Comparison of ENCODE assay signal across 14 cellular contexts in genomic region chr1:173304529-173305227, GRCh38.
A peak's percentile ranks its signal among the peaks of the same experiment; 100 is the strongest.
DNase-seq lines count a peak whose midpoint lies in the region; ATAC-seq and TF ChIP-seq lines count a peak whose summit lies in the region.
"Had no signal": no experiment of that assay in that cellular context is flagged by ENCODE, and none has a peak within 500 bp of the region (broad histone marks: within the 10 kb centered on the region; RNA-seq: fewer than 3 reads in every experiment).

No MANE protein-coding gene starts in this region.

- H3K27me3 ChIP-seq in mesendoderm (ENCODE audit: insufficient read depth, low read length, poor library complexity), result no peaks in the 10 kb centered on the region

- H3K27ac ChIP-seq in HEK293 (ENCODE audit: extremely low read depth, low read depth, low read length), result no peak overlapping the region
- H3K27ac ChIP-seq in mesendoderm (ENCODE audit: low read depth, low read length), result no peak overlapping the region

- H3K4me1 Mint-ChIP-seq in stimulated activated naive B cell treated with anti-CD40 and anti-IgM and Interleukin-4, amounts not matched to agents 10 μg/mL and 1 μg/mL and 100 μg/mL, for 72 hours, result peaks cover 22 to 48% of the 10 kb centered on the region in 2 donors
- H3K4me1 Mint-ChIP-seq: CD14-positive monocyte had no signal

- no peak overlapping the region for H2BK5ac ChIP-seq in mesendoderm (ENCODE audit: low read length)

- peaks cover 12 to 15% of the 10 kb centered on the region in 2 donors for H3K9me3 Mint-ChIP-seq in stimulated activated naive B cell treated with anti-CD40 and anti-IgM and Interleukin-4, amounts not matched to agents 10 μg/mL and 1 μg/mL and 100 μg/mL, for 72 hours

- no peak overlapping the region for H4K5ac ChIP-seq in mesendoderm (ENCODE audit: low read length)

- CTCF ChIA-PET in HEK293 (lab: Yijun Ruan, JAX), result no interaction called here

- TF ChIP-seq CTCF in HEK293 (tag by site-specific recombination; IDR thresholded peaks at IDR 0.05), result no peak

- H3K27ac Mint-ChIP-seq in stimulated activated naive B cell treated with anti-CD40 and anti-IgM and Interleukin-4, amounts not matched to agents 10 μg/mL and 1 μg/mL and 100 μg/mL, for 72 hours, result peak overlapping the region; percentile 92
- H3K27ac Mint-ChIP-seq: CD14-positive monocyte; CD8-positive, alpha-beta T cell had no signal

- no peak overlapping the region for H2AK5ac ChIP-seq in mesendoderm (ENCODE audit: low read length)

- H3K18ac ChIP-seq in mesendoderm (ENCODE audit: low read length), result peak overlapping the region; percentile 19

- H2BK15ac ChIP-seq in mesendoderm (replicated peaks; ENCODE audit: low read depth), result no peak overlapping the region

- H2BK120ac ChIP-seq in mesendoderm (ENCODE audit: low read depth, low read length), result no peak overlapping the region

- POLR2A ChIA-PET in HEK293 (lab: Yijun Ruan, JAX), result no interaction called here

- H3K4me1 ChIP-seq in HEK293 (ENCODE audit: control insufficient read depth, insufficient read depth, low read length), result no peaks in the 10 kb centered on the region
- no peaks in the 10 kb centered on the region for H3K4me1 ChIP-seq in mesendoderm (ENCODE audit: control insufficient read depth, low read depth, low read length)

- peaks cover 16 to 28% of the 10 kb centered on the region in 2 donors for H3K36me3 Mint-ChIP-seq in stimulated activated naive B cell treated with anti-CD40 and anti-IgM and Interleukin-4, amounts not matched to agents 10 μg/mL and 1 μg/mL and 100 μg/mL, for 72 hours
- H3K36me3 Mint-ChIP-seq: CD14-positive monocyte; CD8-positive, alpha-beta T cell had no signal

- H3K27me3 Mint-ChIP-seq in stimulated activated naive B cell treated with anti-CD40 and anti-IgM and Interleukin-4, amounts not matched to agents 10 μg/mL and 1 μg/mL and 100 μg/mL, for 72 hours, result no peaks in the 10 kb centered on the region

- H3K4me3 ChIP-seq in HEK293 (ENCODE audit: low read depth, low read length) (no peak overlapping the region), mesendoderm (ENCODE audit: low read length) (no peak overlapping the region)

- H3K56ac ChIP-seq in mesendoderm (ENCODE audit: low read length), result no peak overlapping the region

- H3K79me2 ChIP-seq in mesendoderm (ENCODE audit: control insufficient read depth, insufficient read depth, low read length), result no peaks in the 10 kb centered on the region

- H3K79me1 ChIP-seq in mesendoderm (ENCODE audit: low read length), result no peaks in the 10 kb centered on the region

- peak; percentile 15 to 22 for ATAC-seq in stimulated activated naive B cell treated with anti-CD40 and anti-IgM and Interleukin-4, amounts not matched to agents 10 μg/mL and 1 μg/mL and 100 μg/mL, for 72 hours (replicated peaks)
- ATAC-seq: CD8-positive, alpha-beta T cell had no signal

- H3K23ac ChIP-seq in mesendoderm (ENCODE audit: low read length), result no peak overlapping the region

- no peaks in the 10 kb centered on the region for H3K9me3 ChIP-seq in HEK293 (ENCODE audit: control insufficient read depth, insufficient read depth, low read depth, low read length)

- H3K36me3 ChIP-seq in HEK293 (ENCODE audit: control insufficient read depth in 2 of 2, insufficient read depth in 1 of 2, low read length in 2 of 2) (no peaks in the 10 kb centered on the region), mesendoderm (ENCODE audit: control insufficient read depth, insufficient read depth, low read length) (no peaks in the 10 kb centered on the region)

- H3K4me3 Mint-ChIP-seq in stimulated activated naive B cell treated with anti-CD40 and anti-IgM and Interleukin-4, amounts not matched to agents 10 μg/mL and 1 μg/mL and 100 μg/mL, for 72 hours, result no peak overlapping the region
- H3K4me3 Mint-ChIP-seq: CD14-positive monocyte; CD8-positive, alpha-beta T cell had no signal

- WGBS in mesendoderm (ENCODE audit: extremely low coverage, insufficient coverage, low lambda C conversion rate), result no CpG with 5 or more reads among the region's 1 CpG

- no peak overlapping the region for H3K4me2 ChIP-seq in mesendoderm (ENCODE audit: low read length)

- peak; percentile 24 for DNase-seq in OCI-M1 (lab: John Stamatoyannopoulos, UW)
- DNase-seq in mesendoderm, result peak; percentile 31
- DNase-seq in stimulated activated naive B cell treated with anti-CD40 and anti-IgM and Interleukin-4, amounts not matched to agents 10 μg/mL and 1 μg/mL and 100 μg/mL, for 72 hours, result no peak
- DNase-seq in medulla oblongata (ENCODE audit: extremely low spot score), result no peak
- no peak for DNase-seq in NOMO-1 treated with dmso at 0.1 percent for 144 hours (lab: John Stamatoyannopoulos, UW; ENCODE audit: unreplicated experiment)
- DNase-seq in NCI-H2029 treated with DMSO at 0.1 percent for 48 hours (lab: John Stamatoyannopoulos, UW), result no peak
- DNase-seq: CD8-positive, alpha-beta T cell; COR-L47; DMS153; DMS79 treated with DMSO at 0.1 percent for 48 hours; EL; HCEC 1CT had no signal

- H3K4ac ChIP-seq in mesendoderm (ENCODE audit: low read depth, low read length), result no peak overlapping the region

- H3K9ac ChIP-seq in mesendoderm (ENCODE audit: low read length), result no peak overlapping the region

- H4K8ac ChIP-seq in mesendoderm (ENCODE audit: low read depth, low read length), result no peak overlapping the region

TF ChIP-seq in HEK293, 187 proteins besides CTCF, POLR2A, EP300 and RAD21:
- 0 out of 2 replicates have a peak, but pooled peaks have one; percentile 10 for TF ChIP-seq ZIC2 (tag by site-specific recombination; IDR thresholded peaks at IDR 0.05)
- TF ChIP-seq ZFP37 (tag by site-specific recombination; IDR thresholded peaks at IDR 0.05), result no peak

Comparison
In these comparisons a context has a peak if more than half of its experiments do, and no peak if none do; other contexts are left out.
1. DNase-seq: peak in OCI-M1 (single experiment) and mesendoderm (single experiment); none in stimulated activated naive B cell treated with anti-CD40 and anti-IgM and Interleukin-4, amounts not matched to agents 10 μg/mL and 1 μg/mL and 100 μg/mL, for 72 hours (single experiment), medulla oblongata (single experiment), NOMO-1 treated with dmso at 0.1 percent for 144 hours (single experiment) and NCI-H2029 treated with DMSO at 0.1 percent for 48 hours (single experiment).